ENCODE assay signal across 8 cellular contexts in the genomic region with DNA sequence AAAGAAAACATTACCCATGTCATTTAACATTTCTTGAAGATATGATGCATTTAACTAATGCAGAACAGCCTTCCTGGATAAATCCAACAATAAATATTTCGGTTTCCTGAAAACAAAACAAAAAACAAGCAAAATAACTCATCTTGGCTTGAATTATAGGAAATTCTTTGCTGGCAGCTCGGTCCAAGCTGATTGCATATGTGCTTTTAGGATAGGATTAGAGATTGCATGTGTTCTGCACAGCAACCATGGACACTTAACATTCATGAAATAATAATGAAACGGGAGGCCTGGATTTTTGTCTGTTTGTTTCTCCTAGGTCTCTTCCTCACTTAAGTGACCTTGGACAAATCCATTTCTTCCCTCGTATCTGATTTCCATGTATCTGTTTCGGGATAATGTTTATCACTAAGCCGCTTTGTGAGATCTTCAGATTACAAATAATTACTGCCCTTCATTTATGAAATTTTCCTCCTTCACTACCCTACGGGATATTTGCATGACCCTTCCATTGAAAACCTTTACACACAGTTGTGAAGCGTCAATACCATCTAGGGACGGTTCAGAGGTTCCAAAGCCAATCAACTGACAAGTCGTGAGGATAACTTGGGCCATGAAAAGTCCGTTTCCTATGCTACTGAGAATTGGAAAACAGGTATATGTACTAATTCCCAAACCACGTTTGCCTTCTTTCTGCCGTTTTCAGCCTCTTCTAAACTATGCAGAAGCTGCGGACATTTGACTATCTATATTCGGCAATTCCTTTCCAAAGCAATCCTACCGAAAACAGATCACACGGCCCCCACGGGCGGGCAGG. TPM values are rescaled to one million over a fixed set of nuclear protein-coding genes. Genes with fewer than 3 reads are reported as not detected.
DNase-seq lines count a peak whose midpoint lies in the region; ATAC-seq, FAIRE-seq and TF ChIP-seq lines count a peak whose summit lies in the region.

No MANE protein-coding gene starts in this region.

- 27% methylated on average over 19 of the region's 19 CpGs for WGBS in A549 (ENCODE audit: missing lambda C conversion rate)
- WGBS in H9 (ENCODE audit: extremely low coverage, insufficient read length, low lambda C conversion rate), result no CpG with 5 or more reads among the region's 19 CpGs
- WGBS in gastroesophageal sphincter (ENCODE audit: low coverage in 1 of 2), 2 donors, result 20% methylated on average over 7 to 14 of the region's 19 CpGs

- peak overlapping the region; percentile 94 for H3K18ac ChIP-seq in H9 (ENCODE audit: insufficient read length, low read depth, low read length)

- H3K4me1 ChIP-seq in A549 (peaks cover 20% of the 10 kb centered on the region), H9 (ENCODE audit: insufficient read depth, low read length) (no peaks in the 10 kb centered on the region), gastroesophageal sphincter (peaks cover 8 to 37% (median 22%) of the 10 kb centered on the region in 3 donors)

- H4K91ac ChIP-seq in H9 (ENCODE audit: insufficient read length, low read depth, low read length), result no peak overlapping the region

- POLR2A ChIA-PET in A549 (lab: Yijun Ruan, JAX), result interaction anchor here (0.9 to 4.3 kb wide), 25 partner anchors 8 to 738 kb away, joined by 3 to 132 read pairs (median 9); partner anchors contain the start of genes SDE2, SRP9 and TMEM63A

- no peak overlapping the region for H2BK20ac ChIP-seq in H9 (ENCODE audit: low read depth, low read length, poor library complexity, severe bottlenecking)

- H3K36me3 Mint-ChIP-seq in H9 (ENCODE audit: insufficient read depth in 1 of 3, low read depth in 3 of 3), result peaks cover 31 to 57% (median 43%) of the 10 kb centered on the region in 3 experiments

- H3K4ac ChIP-seq in H9 (ENCODE audit: low read depth, low read length), result no peak overlapping the region; the same call in 1 of the 2 replicates

- H3K27me3 Mint-ChIP-seq in H9 (ENCODE audit: low read depth), result no peaks in the 10 kb centered on the region; the same call in 1 of the 2 replicates

- peaks cover 0 to 33% of the 10 kb centered on the region in 2 donors for H3K36me3 ChIP-seq in gastroesophageal sphincter

- peaks cover 13% of the 10 kb centered on the region for H3K23me2 ChIP-seq in H9 (ENCODE audit: insufficient read length, low read depth, low read length, poor library complexity, severe bottlenecking)

- ATAC-seq in A549, result no peak
- ATAC-seq in gastroesophageal sphincter, result no peak
- no peak for ATAC-seq in HG02759 (IDR thresholded peaks at IDR 0.05; ENCODE audit: unreplicated experiment)

- H3K27me3 ChIP-seq in H9 (ENCODE audit: insufficient read depth, low read length) (no peaks in the 10 kb centered on the region), gastroesophageal sphincter (no peaks in the 10 kb centered on the region)

- H3K79me1 ChIP-seq in H9 (ENCODE audit: insufficient read depth, low read depth, low read length, poor library complexity, severe bottlenecking), result no peaks in the 10 kb centered on the region

- H2BK12ac ChIP-seq in H9 (ENCODE audit: insufficient read length, low read depth, low read length), result no peak overlapping the region

- H3K79me2 ChIP-seq in H9 (ENCODE audit: insufficient read depth, low read length), result peaks cover 27% of the 10 kb centered on the region

- H3K23ac ChIP-seq in H9 (ENCODE audit: insufficient read length, low read depth, low read length), result no peak overlapping the region

- TF ChIP-seq EP300 in A549 (IDR thresholded peaks at IDR 0.05) (no peak), gastroesophageal sphincter (IDR thresholded peaks at IDR 0.05) (no peak)

- H2BK15ac ChIP-seq in H9 (ENCODE audit: low read depth, low read length), result no peak overlapping the region

- no peak overlapping the region for H3T11ph ChIP-seq in H9 (ENCODE audit: low read length)

- H2BK5ac ChIP-seq in H9 (ENCODE audit: insufficient read length, low read length), result peak overlapping the region; percentile 23

- H3K4me2 ChIP-seq in A549 (peak overlapping the region; percentile 90), H9 (ENCODE audit: insufficient read depth, insufficient read length, low read length) (peak overlapping the region; percentile 89)

- peak overlapping the region; percentile 98 for H3K27ac ChIP-seq in A549
- H3K27ac ChIP-seq in H9 (ENCODE audit: insufficient read length, low read depth, low read length), result peak overlapping the region; percentile 31
- peak overlapping the region; percentile 92 to 99 (median 98) for H3K27ac ChIP-seq in gastroesophageal sphincter
- H3K27ac ChIP-seq in skin epidermis, result peak overlapping the region; percentile 94 to 100 (median 98)

- DNase-seq in A549 (ENCODE audit: low read depth in 1 of 2, low spot score in 1 of 2) (peak; percentile 25 to 28), H9 (no peak), germinal center (ENCODE audit: low spot score) (no peak)
- no peak for DNase-seq in stimulated activated CD4-positive, alpha-beta T cell treated with anti-CD3 and anti-CD28 coated beads, Interleukin-2, amount 100 ng/mL, for 24 hours

- no peak for TF ChIP-seq CTCF in A549 (IDR thresholded peaks at IDR 0.05)
- no peak for TF ChIP-seq CTCF in H9 (conservative IDR thresholded peaks at IDR 0.05)
- TF ChIP-seq CTCF in WI38 (IDR thresholded peaks at IDR 0.05; ENCODE audit: low read depth, low read length), result no peak
- TF ChIP-seq CTCF in gastroesophageal sphincter (IDR thresholded peaks at IDR 0.05), result no peak

- no peak for FAIRE-seq in A549 (lab: Jason Lieb, UNC)

- H4K20me1 ChIP-seq in H9 (ENCODE audit: control insufficient read depth, insufficient read depth, insufficient read length), result no peaks in the 10 kb centered on the region

- no peak for TF ChIP-seq RAD21 in A549 (conservative IDR thresholded peaks at IDR 0.05 in 1 of 2, IDR thresholded peaks at IDR 0.05 in 1 of 2)

- no peak overlapping the region for H2AFZ ChIP-seq in H9 (ENCODE audit: low read length)

- H4K8ac ChIP-seq in H9 (replicated peaks; ENCODE audit: insufficient read length, low read depth, low read length), result no peak overlapping the region

- TF ChIP-seq POLR2A in A549 (IDR thresholded peaks at IDR 0.05; ENCODE audit: low read length) (no peak), gastroesophageal sphincter (IDR thresholded peaks at IDR 0.05) (no peak)

- CTCF ChIA-PET in A549 (lab: Yijun Ruan, JAX), result interaction anchor here (0.7 to 2.1 kb wide), 3 partner anchors 32 to 64 kb away, joined by 3 to 8 read pairs (median 4); no protein-coding TSS in a partner anchor

- H3K4me3 Mint-ChIP-seq in H9, result peak overlapping the region; percentile 83 to 90

- no peak overlapping the region for H3K56ac ChIP-seq in H9 (ENCODE audit: insufficient read length, low read depth, low read length)

- peak overlapping the region; percentile 76 for H3K4me3 ChIP-seq in A549
- H3K4me3 ChIP-seq in WI38 (ENCODE audit: low read depth, low read length), result peak overlapping the region; percentile 71
- peak overlapping the region; percentile 71 to 85 for H3K4me3 ChIP-seq in gastroesophageal sphincter
- H3K4me3 ChIP-seq in skin epidermis, result peak overlapping the region; percentile 72 to 89 (median 75)

- no peak overlapping the region for H4K5ac ChIP-seq in H9 (ENCODE audit: insufficient read length, low read depth, low read length)

- H2BK120ac ChIP-seq in H9 (ENCODE audit: low read depth, low read length, poor library complexity, severe bottlenecking), result no peak overlapping the region

- no peak overlapping the region for H2AK5ac ChIP-seq in H9 (ENCODE audit: insufficient read length, low read length)

- H3K27ac Mint-ChIP-seq in H9, result peak overlapping the region; percentile 96 to 98 (median 98)

- peak overlapping the region; percentile 85 for H3K9ac ChIP-seq in H9 (ENCODE audit: extremely low read depth, insufficient read length, low read length)

- peak overlapping the region; percentile 95; the same call in 1 of the 2 replicates for H3K14ac ChIP-seq in H9 (ENCODE audit: insufficient read depth, low read length)

- no peaks in the 10 kb centered on the region for H3K9me3 ChIP-seq in A549
- no peaks in the 10 kb centered on the region for H3K9me3 ChIP-seq in H9 (ENCODE audit: control insufficient read depth, low read depth, low read length)
- H3K9me3 ChIP-seq in gastroesophageal sphincter, result no peaks in the 10 kb centered on the region

- H3K4me1 Mint-ChIP-seq in H9, result peaks cover 22 to 24% of the 10 kb centered on the region in 2 experiments

- peaks cover 0 to 7% of the 10 kb centered on the region in 2 experiments; a peak in 2 of 5 replicates for H3K9me3 Mint-ChIP-seq in H9

TF ChIP-seq in A549, 52 proteins besides CTCF, POLR2A, EP300 and RAD21 (continues in another document):
- TF ChIP-seq, protein P1, sequence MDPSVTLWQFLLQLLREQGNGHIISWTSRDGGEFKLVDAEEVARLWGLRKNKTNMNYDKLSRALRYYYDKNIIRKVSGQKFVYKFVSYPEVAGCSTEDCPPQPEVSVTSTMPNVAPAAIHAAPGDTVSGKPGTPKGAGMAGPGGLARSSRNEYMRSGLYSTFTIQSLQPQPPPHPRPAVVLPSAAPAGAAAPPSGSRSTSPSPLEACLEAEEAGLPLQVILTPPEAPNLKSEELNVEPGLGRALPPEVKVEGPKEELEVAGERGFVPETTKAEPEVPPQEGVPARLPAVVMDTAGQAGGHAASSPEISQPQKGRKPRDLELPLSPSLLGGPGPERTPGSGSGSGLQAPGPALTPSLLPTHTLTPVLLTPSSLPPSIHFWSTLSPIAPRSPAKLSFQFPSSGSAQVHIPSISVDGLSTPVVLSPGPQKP (IDR thresholded peaks at IDR 0.05; ENCODE audit: low read depth, low read length), result no peak
- no peak for TF ChIP-seq RNF2 (IDR thresholded peaks at IDR 0.05; ENCODE audit: borderline replicate concordance, low read depth)
- TF ChIP-seq, protein P2, sequence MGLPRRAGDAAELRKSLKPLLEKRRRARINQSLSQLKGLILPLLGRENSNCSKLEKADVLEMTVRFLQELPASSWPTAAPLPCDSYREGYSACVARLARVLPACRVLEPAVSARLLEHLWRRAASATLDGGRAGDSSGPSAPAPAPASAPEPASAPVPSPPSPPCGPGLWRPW (IDR thresholded peaks at IDR 0.05), result no peak
- no peak for TF ChIP-seq MAZ (IDR thresholded peaks at IDR 0.05; ENCODE audit: borderline replicate concordance, low read depth, low read length)
- no peak for TF ChIP-seq NPAS2 (CRISPR knock-in tag; IDR thresholded peaks at IDR 0.05; ENCODE audit: borderline replicate concordance)
- TF ChIP-seq, protein P3, sequence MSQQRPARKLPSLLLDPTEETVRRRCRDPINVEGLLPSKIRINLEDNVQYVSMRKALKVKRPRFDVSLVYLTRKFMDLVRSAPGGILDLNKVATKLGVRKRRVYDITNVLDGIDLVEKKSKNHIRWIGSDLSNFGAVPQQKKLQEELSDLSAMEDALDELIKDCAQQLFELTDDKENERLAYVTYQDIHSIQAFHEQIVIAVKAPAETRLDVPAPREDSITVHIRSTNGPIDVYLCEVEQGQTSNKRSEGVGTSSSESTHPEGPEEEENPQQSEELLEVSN (IDR thresholded peaks at IDR 0.05; ENCODE audit: borderline replicate concordance, low read depth), result no peak

RNA-seq across cellular contexts. Expression of gene H3-3A, which starts 1.3 kb away (rescaled TPM):
- polyA plus RNA-seq in A549 (2011; rRNA removed) (366 and 457 TPM in 2 replicates), A549 (2017; fragmentation: RNase III; extraction: RNeasy Plus Mini Kit Qiagen cat#74134 plus additional on column Dnase treatment) (451 to 534 TPM (median 530 TPM) in 3 replicates)
- 369 and 462 TPM in 2 replicates for polyA plus RNA-seq in A549 (2012; cell fraction: cytosol; rRNA removed)
- polyA plus RNA-seq in A549 (2012; cell fraction: nucleus; rRNA removed), result 137 and 170 TPM in 2 replicates
- polyA minus RNA-seq in A549 (2011; rRNA and poly(A)+ RNA removed), result 54.3 and 60.0 TPM in 2 replicates
- total RNA-seq in H9 (2021) (1,129 and 1,182 TPM in 2 replicates), gastroesophageal sphincter (100 to 1,000 TPM; 309 to 383 (median 364) TPM)

Comparison
In these comparisons a context has a peak if more than half of its experiments do, and no peak if none do; other contexts are left out.
1. DNase-seq: peak in A549 (2 of 2); none in H9 (single experiment), germinal center (single experiment) and stimulated activated CD4-positive, alpha-beta T cell treated with anti-CD3 and anti-CD28 coated beads, Interleukin-2, amount 100 ng/mL, for 24 hours (0 of 2).
2. H3K27ac ChIP-seq: peak in every context shown above with its lines; median percentile 98 in gastroesophageal sphincter; 98 in A549; 98 in skin epidermis; 31 in H9.
3. Peak in every context shown above with its lines, with median percentiles within 50 percentile points of each other: H3K4me3 ChIP-seq.